ENCODE assay signal across 8 cellular contexts in genomic region chr19:11125994-11126685, GRCh38. TPM values are rescaled to one million over a fixed set of nuclear protein-coding genes. Genes with fewer than 3 reads are reported as not detected.
DNase-seq lines count a peak whose midpoint lies in the region; ATAC-seq and TF ChIP-seq lines count a peak whose summit lies in the region.

No MANE protein-coding gene starts in this region.

- H3K9me3 Mint-ChIP-seq in CD14-positive monocyte, result peaks cover 0 to 2% (median 0%) of the 10 kb centered on the region in 7 donors
- no peaks in the 10 kb centered on the region for H3K9me3 Mint-ChIP-seq in activated T-cell treated with anti-CD3 and anti-CD28 coated beads, Interleukin-2, amount 50 U/mL, for 24 hours

- no peak for TF ChIP-seq EP300 in neural cell (conservative IDR thresholded peaks at IDR 0.05; ENCODE audit: poor library complexity, severe bottlenecking)
- no peak for TF ChIP-seq EP300 in stomach (IDR thresholded peaks at IDR 0.05)

- H3K9me3 ChIP-seq in PC-9 (ENCODE audit: insufficient read depth, low read depth) (no peaks in the 10 kb centered on the region), neural cell (ENCODE audit: low read length) (no peaks in the 10 kb centered on the region), stomach (no peaks in the 10 kb centered on the region)

- CTCF ChIA-PET in HEK293T (lab: Yijun Ruan, JAX) (interaction anchor here (0.6 to 1.6 kb wide), 5 partner anchors 8 to 75 kb away, joined by 3 to 5 read pairs (median 3); no protein-coding TSS in a partner anchor), PC-9 (lab: Charles Lee) (interaction anchor here (0.6 kb wide), 7 partner anchors 14 to 289 kb away, joined by 3 to 18 read pairs (median 4); partner anchors contain the start of gene LDLR)

- WGBS in stomach, 5 donors, result 57 to 65% (median 62%) methylated on average over 11 of the region's 11 CpGs

- H3K9ac ChIP-seq in neural cell (ENCODE audit: low read length), result no peak overlapping the region

- TF ChIP-seq RAD21 in neural cell (conservative IDR thresholded peaks at IDR 0.05), result peak; percentile 61

- H3K9me2 ChIP-seq in PC-9 (ENCODE audit: insufficient read depth) (no peaks in the 10 kb centered on the region), neural cell (ENCODE audit: insufficient read depth, low read length) (no peaks in the 10 kb centered on the region)

- peaks cover 0 to 2% (median 0%) of the 10 kb centered on the region in 3 donors for H3K27me3 Mint-ChIP-seq in CD14-positive monocyte (ENCODE audit: low read depth in 3 of 3)
- no peaks in the 10 kb centered on the region for H3K27me3 Mint-ChIP-seq in activated T-cell treated with anti-CD3 and anti-CD28 coated beads, Interleukin-2, amount 50 U/mL, for 24 hours

- peaks cover 39 to 96% of the 10 kb centered on the region in 2 donors for H3K36me3 Mint-ChIP-seq in CD14-positive monocyte
- peaks cover 86% of the 10 kb centered on the region for H3K36me3 Mint-ChIP-seq in activated T-cell treated with anti-CD3 and anti-CD28 coated beads, Interleukin-2, amount 50 U/mL, for 24 hours (ENCODE audit: low read depth)

- H3K27ac ChIP-seq in PC-9, result no peak overlapping the region
- H3K27ac ChIP-seq in neural cell (ENCODE audit: low read length), result no peak overlapping the region
- H3K27ac ChIP-seq in stomach, result peak overlapping the region in 3 of 5 donors; percentile 21 to 50 (median 43)

- peaks cover 96% of the 10 kb centered on the region for H3F3A ChIP-seq in PC-9 (ENCODE audit: insufficient read depth, low read depth)
- H3F3A ChIP-seq in neural cell (ENCODE audit: insufficient read depth, low read length, poor library complexity, severe bottlenecking), result no peaks in the 10 kb centered on the region

- H3K36me3 ChIP-seq in PC-9 (ENCODE audit: low read depth) (peaks cover 64% of the 10 kb centered on the region), neural cell (ENCODE audit: insufficient read depth, low read length) (peaks cover 6% of the 10 kb centered on the region), stomach (peaks cover 49 to 98% (median 92%) of the 10 kb centered on the region in 4 donors)

- H3K27ac Mint-ChIP-seq in CD14-positive monocyte, result no peak overlapping the region
- H3K27ac Mint-ChIP-seq in activated T-cell treated with anti-CD3 and anti-CD28 coated beads, Interleukin-2, amount 50 U/mL, for 24 hours, result peak overlapping the region; percentile 30

- H3K79me2 ChIP-seq in PC-9 (ENCODE audit: low read depth), result peaks cover 13% of the 10 kb centered on the region; the same call in 1 of the 2 replicates
- no peaks in the 10 kb centered on the region for H3K79me2 ChIP-seq in neural cell (replicated peaks; ENCODE audit: insufficient read depth, low read length)

- H3K4me3 ChIP-seq in PC-9, result no peak overlapping the region
- H3K4me3 ChIP-seq in neural cell (ENCODE audit: low read length), result no peak overlapping the region
- H3K4me3 ChIP-seq in stomach, result no peak overlapping the region

- intact Hi-C loops in CD14-positive monocyte (cut with micrococcal nuclease), result loop anchor here in 1 of 2 donors (5.0 kb wide), 1 partner anchor 89 kb away; no protein-coding TSS in a partner anchor
- intact Hi-C loops in PC-9 (cut with micrococcal nuclease; ENCODE audit: unreplicated experiment), result loop anchor here (1.0 to 2.0 kb wide), 2 partner anchors 77 to 89 kb away; no protein-coding TSS in a partner anchor
- intact Hi-C loops in stomach (cut with DNase I; ENCODE audit: low total_unique reads), result no loop called here

- peak; percentile 87 for TF ChIP-seq CTCF in CD14-positive monocyte (IDR thresholded peaks at IDR 0.05)
- TF ChIP-seq CTCF in PC-9 (conservative IDR thresholded peaks at IDR 0.05), result peak; percentile 88
- TF ChIP-seq CTCF in neural cell (IDR thresholded peaks at IDR 0.05; ENCODE audit: poor library complexity, severe bottlenecking), result peak; percentile 79
- TF ChIP-seq CTCF in stomach (IDR thresholded peaks at IDR 0.05), result peak in 5 of 7 experiments; percentile 42 to 78 (median 70)

- no TSS peak for BruUV-seq in PC-9 (replicated peaks; lab: Mats Ljungman, UMichigan)

- H3K27me3 ChIP-seq in PC-9 (ENCODE audit: insufficient read depth, low read depth), result no peaks in the 10 kb centered on the region
- no peaks in the 10 kb centered on the region for H3K27me3 ChIP-seq in neural cell (ENCODE audit: insufficient read depth, low read depth, low read length)
- no peaks in the 10 kb centered on the region for H3K27me3 ChIP-seq in stomach

- H4K20me1 ChIP-seq in PC-9 (ENCODE audit: insufficient read depth) (peaks cover 71% of the 10 kb centered on the region), neural cell (ENCODE audit: insufficient read depth) (no peaks in the 10 kb centered on the region)

- no peak for ATAC-seq in HG03025 (IDR thresholded peaks at IDR 0.05; ENCODE audit: low FRiP score, unreplicated experiment)

- no peaks in the 10 kb centered on the region for H3K4me1 ChIP-seq in PC-9 (replicated peaks; ENCODE audit: insufficient read depth)
- peaks cover 7 to 29% (median 12%) of the 10 kb centered on the region in 4 donors for H3K4me1 ChIP-seq in stomach

- no peak overlapping the region for H2AFZ ChIP-seq in PC-9
- H2AFZ ChIP-seq in neural cell (ENCODE audit: low read depth, low read length), result no peak overlapping the region

- POLR2A ChIA-PET in HEK293T (lab: Yijun Ruan, JAX) (interaction anchor here (0.7 kb wide), 1 partner anchor 189 kb away, joined by 3 read pairs; no protein-coding TSS in a partner anchor), PC-9 (lab: Charles Lee; ENCODE audit: unreplicated experiment) (no interaction called here)

- H3K4me3 Mint-ChIP-seq in CD14-positive monocyte, result no peak overlapping the region
- no peak overlapping the region for H3K4me3 Mint-ChIP-seq in activated T-cell treated with anti-CD3 and anti-CD28 coated beads, Interleukin-2, amount 50 U/mL, for 24 hours

- no peak overlapping the region for H3K4me2 ChIP-seq in PC-9
- no peak overlapping the region for H3K4me2 ChIP-seq in neural cell (ENCODE audit: low read length)

- TF ChIP-seq POLR2A in stomach (IDR thresholded peaks at IDR 0.05), result no peak

- peaks cover 3% of the 10 kb centered on the region for H3K4me1 Mint-ChIP-seq in CD14-positive monocyte
- H3K4me1 Mint-ChIP-seq in activated T-cell treated with anti-CD3 and anti-CD28 coated beads, Interleukin-2, amount 50 U/mL, for 24 hours (ENCODE audit: low read depth), result peaks cover 2% of the 10 kb centered on the region

- DNase-seq in CD14-positive monocyte (ENCODE audit: low spot score) (peak; percentile 65), HEK293T (ENCODE audit: extremely low spot score) (peak; percentile 72), PC-9 (peak; percentile 64 to 72), fibroblast of gingiva (ENCODE audit: low read depth) (peak; percentile 66), stomach (peak; percentile 84)
- DNase-seq in activated T-cell treated with anti-CD3 and anti-CD28 coated beads, Interleukin-2, amount 50 U/mL, for 24 hours, result peak; percentile 81

TF ChIP-seq in HEK293T, 16 proteins besides CTCF, POLR2A, EP300 and RAD21:
- TF ChIP-seq FOXK2 (IDR thresholded peaks at IDR 0.05) (no peak), ELF4 (IDR thresholded peaks at IDR 0.05) (no peak), LEF1 (IDR thresholded peaks at IDR 0.05; ENCODE audit: borderline replicate concordance) (no peak), ZNF384 (IDR thresholded peaks at IDR 0.05) (peak; percentile 46; the same call in 1 of the 2 replicates), SUZ12 (IDR thresholded peaks at IDR 0.05) (no peak)

TF ChIP-seq in neural cell, 6 proteins besides CTCF, POLR2A, EP300 and RAD21:
- peak; percentile 77 for TF ChIP-seq SMC3 (conservative IDR thresholded peaks at IDR 0.05; ENCODE audit: poor library complexity)
- no peak for TF ChIP-seq REST (IDR thresholded peaks at IDR 0.05; ENCODE audit: borderline replicate concordance)
- TF ChIP-seq POLR2AphosphoS5 (IDR thresholded peaks at IDR 0.05), result peak; percentile 6
- TF ChIP-seq MXI1 (conservative IDR thresholded peaks at IDR 0.05; ENCODE audit: poor library complexity, severe bottlenecking), result no peak
- TF ChIP-seq TAF1 (IDR thresholded peaks at IDR 0.05; ENCODE audit: low read depth), result no peak
- no peak for TF ChIP-seq EZH2 (IDR thresholded peaks at IDR 0.05; ENCODE audit: borderline replicate concordance, insufficient read depth, low read length, poor library complexity, severe bottlenecking)
TF ChIP-seq in neural cell: peak in this region for 2.

RNA-seq across cellular contexts. Expression of gene SPC24, which starts 29.4 kb away (rescaled TPM):
- under 1 TPM in 1 of 2 donors, not detected in 1; 0.27 TPM for polyA plus RNA-seq in CD14-positive monocyte
- total RNA-seq in PC-9 (2021), result 50.9 and 59.2 TPM in 2 replicates
- polyA plus RNA-seq in neural cell, result 0.40 and 2.5 TPM in 2 replicates
- polyA minus RNA-seq in neural cell, result 1.7 and 2.2 TPM in 2 replicates
- 10 to 100 TPM in 3 of 5 donors, not detected in 2; 11.9 to 20.4 (median 18.7) TPM for total RNA-seq in stomach
- 1 to 10 TPM; 3.7 to 6.5 (median 5.0) TPM for polyA plus RNA-seq in stomach

RNA-seq across cellular contexts. Expression of gene LDLR, which starts 36.9 kb away (rescaled TPM):
- polyA plus RNA-seq in CD14-positive monocyte, result 10 to 100 TPM; 19.8 to 21.2 TPM
- 160 and 182 TPM in 2 replicates for total RNA-seq in PC-9 (2021)
- polyA plus RNA-seq in neural cell, result 23.2 and 26.4 TPM in 2 replicates
- polyA minus RNA-seq in neural cell, result 66.4 and 70.8 TPM in 2 replicates
- 100 to 1,000 TPM in 4 of 5 donors, 10 to 100 TPM in 1; 45.5 to 626 (median 149) TPM for total RNA-seq in stomach
- 10 to 100 TPM; 23.2 to 36.4 (median 27.6) TPM for polyA plus RNA-seq in stomach

Comparison
In these comparisons a context has a peak if more than half of its experiments do, and no peak if none do; other contexts are left out.
1. H3K27ac ChIP-seq: peak in stomach (3 of 5); none in PC-9 (single experiment) and neural cell (single experiment).
2. Peak in every context shown above with its lines, with median percentiles within 50 percentile points of each other: DNase-seq and CTCF ChIP-seq.